ENCODE assay signal across 17 cellular contexts in genomic region chr3:33751320-33751719, GRCh38.
"Had no signal": no experiment of that assay in that cellular context is flagged by ENCODE, and none has a peak within 500 bp of the region (broad histone marks: within the 10 kb centered on the region; RNA-seq: fewer than 3 reads in every experiment).

No MANE protein-coding gene starts in this region.

- H3K36me3 Mint-ChIP-seq: activated naive CD4-positive, alpha-beta T cell treated with anti-CD3 and anti-CD28 coated beads, Interleukin-2, amount 10 ng/mL, durations not matched to agents 7 days and 5 days; type B pancreatic cell had no signal

- H3K27me3 Mint-ChIP-seq: progenitor cell of endocrine pancreas, type B pancreatic cell had no signal

- H3K27me3 ChIP-seq: adrenal gland, right atrium auricular region had no signal

- H3K27ac ChIP-seq: adrenal gland, right atrium auricular region, WERI-Rb-1 had no signal

- H3K27ac Mint-ChIP-seq: activated naive CD4-positive, alpha-beta T cell treated with anti-CD3 and anti-CD28 coated beads, Interleukin-2, amount 10 ng/mL, durations not matched to agents 7 days and 5 days; nephron; progenitor cell of endocrine pancreas; stimulated activated naive CD8-positive, alpha-beta T cell treated with anti-CD3 and anti-CD28 coated beads, Interleukin-15, Interleukin-2, amounts not matched to agents 100 ng/mL and 50 ng/mL, for 24 hours; T-helper 1 cell treated with Interleukin-12 subunit alpha and Interleukin-12 subunit beta and Interleukin-4 antibody, amounts not matched to agents 30 μg/mL and 1 μg/mL, for 36 hours; type B pancreatic cell had no signal

- H3K4me3 Mint-ChIP-seq: activated naive CD4-positive, alpha-beta T cell treated with anti-CD3 and anti-CD28 coated beads, Interleukin-2, amount 10 ng/mL, durations not matched to agents 7 days and 5 days; nephron; stimulated activated naive CD8-positive, alpha-beta T cell treated with anti-CD3 and anti-CD28 coated beads, Interleukin-15, Interleukin-2, amounts not matched to agents 100 ng/mL and 50 ng/mL, for 24 hours; T-helper 1 cell treated with Interleukin-12 subunit alpha and Interleukin-12 subunit beta and Interleukin-4 antibody, amounts not matched to agents 30 μg/mL and 1 μg/mL, for 36 hours; type B pancreatic cell had no signal

- H3K4me3 ChIP-seq: adrenal gland, right atrium auricular region had no signal

- DNase-seq: activated CD4-positive, alpha-beta T cell treated with anti-CD3 and anti-CD28 coated beads for 48 hours; activated CD8-positive, alpha-beta memory T cell treated with anti-CD3 and anti-CD28 coated beads for 24 hours; activated naive CD4-positive, alpha-beta T cell treated with anti-CD3 and anti-CD28 coated beads, Interleukin-2, amount 10 ng/mL, durations not matched to agents 7 days and 5 days; adrenal gland; caudate nucleus; hypothalamus; nucleus accumbens; small intestine; stimulated activated CD4-positive, alpha-beta T cell treated with anti-CD3 and anti-CD28 coated beads, Interleukin-4, amount 100 ng/mL, for 4 hours; stimulated activated CD8-positive, alpha-beta memory T cell treated with anti-CD3 and anti-CD28 coated beads, Interleukin-4, amount 100 ng/mL, for 48 hours; WERI-Rb-1 had no signal

- H3K9me3 Mint-ChIP-seq: type B pancreatic cell had no signal

- H3K4me1 ChIP-seq: adrenal gland, right atrium auricular region had no signal

- H3K4me1 Mint-ChIP-seq: activated naive CD4-positive, alpha-beta T cell treated with anti-CD3 and anti-CD28 coated beads, Interleukin-2, amount 10 ng/mL, durations not matched to agents 7 days and 5 days; nephron had no signal

- H3K36me3 ChIP-seq: adrenal gland, right atrium auricular region, WERI-Rb-1 had no signal
